ENCODE assay signal across 2 cellular contexts in the genomic region with DNA sequence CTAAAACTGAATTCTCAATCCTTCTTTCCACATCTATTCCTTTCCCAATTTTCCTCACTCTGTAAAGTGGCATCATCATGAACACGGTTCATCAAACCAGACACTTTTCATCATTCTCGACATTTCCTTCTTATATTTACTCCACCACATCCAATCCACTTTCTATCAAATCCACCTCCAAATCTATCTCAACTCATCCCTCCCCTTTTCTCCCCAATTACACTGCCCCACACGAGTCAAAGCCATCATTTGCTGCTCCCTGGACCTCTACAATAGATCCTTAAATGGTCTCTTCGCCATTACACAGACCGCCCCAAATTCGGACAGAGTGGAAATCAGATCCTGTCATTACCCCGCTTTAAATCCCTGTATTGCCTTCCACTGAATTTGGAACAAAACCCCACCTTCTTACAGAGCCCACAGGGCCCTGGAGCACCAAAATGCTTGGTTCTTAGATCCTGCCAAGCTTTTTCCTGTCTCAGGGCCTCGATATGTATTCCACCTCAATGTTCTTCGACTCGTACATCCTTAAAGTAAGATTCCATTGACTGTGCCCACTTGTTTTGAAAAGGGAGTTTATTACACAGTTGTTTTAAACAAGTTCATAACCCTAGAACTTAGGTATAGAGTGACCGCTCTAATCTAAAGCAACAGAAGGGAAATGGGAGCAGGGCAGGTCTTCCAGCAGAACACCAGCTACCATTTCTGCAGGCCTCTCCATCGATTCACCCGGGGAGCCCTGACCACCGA.
TF ChIP-seq lines count a peak whose summit lies in the region.

No MANE protein-coding gene starts in this region.

TF ChIP-seq in H1, 55 proteins besides CTCF, POLR2A, EP300 and RAD21:
- TF ChIP-seq YY1 (IDR thresholded peaks at IDR 0.05; ENCODE audit: low read depth, low read length) (no peak), TAF7 (optimal IDR thresholded peaks at IDR 0.05; ENCODE audit: borderline replicate concordance, low read depth, low read length) (no peak), TCF12 (IDR thresholded peaks at IDR 0.05; ENCODE audit: low read depth, low read length) (no peak), POLR2AphosphoS5 (IDR thresholded peaks at IDR 0.05; ENCODE audit: low read depth, low read length) (no peak), SUZ12 (IDR thresholded peaks at IDR 0.05; ENCODE audit: low read length) (no peak), KDM4A (IDR thresholded peaks at IDR 0.05; ENCODE audit: low read depth, low read length, severe bottlenecking) (no peak), CREB1 (IDR thresholded peaks at IDR 0.05) (no peak), NRF1 (IDR thresholded peaks at IDR 0.05; ENCODE audit: low read depth, low read length) (no peak), RXRA (IDR thresholded peaks at IDR 0.05; ENCODE audit: insufficient read depth, low read depth, low read length) (no peak), JUND (IDR thresholded peaks at IDR 0.05; ENCODE audit: low read length) (no peak), SP2 (IDR thresholded peaks at IDR 0.05; ENCODE audit: low read length) (no peak), SP1 (IDR thresholded peaks at IDR 0.05; ENCODE audit: low read depth, low read length) (no peak), PHF8 (conservative IDR thresholded peaks at IDR 0.05; ENCODE audit: low read depth, low read length) (no peak), SRF (IDR thresholded peaks at IDR 0.05; ENCODE audit: low read depth, low read length) (no peak), CEBPB (IDR thresholded peaks at IDR 0.05; ENCODE audit: low read depth, low read length) (no peak), GTF2F1 (IDR thresholded peaks at IDR 0.05; ENCODE audit: borderline replicate concordance, low read depth, low read length) (no peak), TBP (IDR thresholded peaks at IDR 0.05; ENCODE audit: low read depth, low read length) (no peak)
- TF ChIP-seq, protein P1, sequence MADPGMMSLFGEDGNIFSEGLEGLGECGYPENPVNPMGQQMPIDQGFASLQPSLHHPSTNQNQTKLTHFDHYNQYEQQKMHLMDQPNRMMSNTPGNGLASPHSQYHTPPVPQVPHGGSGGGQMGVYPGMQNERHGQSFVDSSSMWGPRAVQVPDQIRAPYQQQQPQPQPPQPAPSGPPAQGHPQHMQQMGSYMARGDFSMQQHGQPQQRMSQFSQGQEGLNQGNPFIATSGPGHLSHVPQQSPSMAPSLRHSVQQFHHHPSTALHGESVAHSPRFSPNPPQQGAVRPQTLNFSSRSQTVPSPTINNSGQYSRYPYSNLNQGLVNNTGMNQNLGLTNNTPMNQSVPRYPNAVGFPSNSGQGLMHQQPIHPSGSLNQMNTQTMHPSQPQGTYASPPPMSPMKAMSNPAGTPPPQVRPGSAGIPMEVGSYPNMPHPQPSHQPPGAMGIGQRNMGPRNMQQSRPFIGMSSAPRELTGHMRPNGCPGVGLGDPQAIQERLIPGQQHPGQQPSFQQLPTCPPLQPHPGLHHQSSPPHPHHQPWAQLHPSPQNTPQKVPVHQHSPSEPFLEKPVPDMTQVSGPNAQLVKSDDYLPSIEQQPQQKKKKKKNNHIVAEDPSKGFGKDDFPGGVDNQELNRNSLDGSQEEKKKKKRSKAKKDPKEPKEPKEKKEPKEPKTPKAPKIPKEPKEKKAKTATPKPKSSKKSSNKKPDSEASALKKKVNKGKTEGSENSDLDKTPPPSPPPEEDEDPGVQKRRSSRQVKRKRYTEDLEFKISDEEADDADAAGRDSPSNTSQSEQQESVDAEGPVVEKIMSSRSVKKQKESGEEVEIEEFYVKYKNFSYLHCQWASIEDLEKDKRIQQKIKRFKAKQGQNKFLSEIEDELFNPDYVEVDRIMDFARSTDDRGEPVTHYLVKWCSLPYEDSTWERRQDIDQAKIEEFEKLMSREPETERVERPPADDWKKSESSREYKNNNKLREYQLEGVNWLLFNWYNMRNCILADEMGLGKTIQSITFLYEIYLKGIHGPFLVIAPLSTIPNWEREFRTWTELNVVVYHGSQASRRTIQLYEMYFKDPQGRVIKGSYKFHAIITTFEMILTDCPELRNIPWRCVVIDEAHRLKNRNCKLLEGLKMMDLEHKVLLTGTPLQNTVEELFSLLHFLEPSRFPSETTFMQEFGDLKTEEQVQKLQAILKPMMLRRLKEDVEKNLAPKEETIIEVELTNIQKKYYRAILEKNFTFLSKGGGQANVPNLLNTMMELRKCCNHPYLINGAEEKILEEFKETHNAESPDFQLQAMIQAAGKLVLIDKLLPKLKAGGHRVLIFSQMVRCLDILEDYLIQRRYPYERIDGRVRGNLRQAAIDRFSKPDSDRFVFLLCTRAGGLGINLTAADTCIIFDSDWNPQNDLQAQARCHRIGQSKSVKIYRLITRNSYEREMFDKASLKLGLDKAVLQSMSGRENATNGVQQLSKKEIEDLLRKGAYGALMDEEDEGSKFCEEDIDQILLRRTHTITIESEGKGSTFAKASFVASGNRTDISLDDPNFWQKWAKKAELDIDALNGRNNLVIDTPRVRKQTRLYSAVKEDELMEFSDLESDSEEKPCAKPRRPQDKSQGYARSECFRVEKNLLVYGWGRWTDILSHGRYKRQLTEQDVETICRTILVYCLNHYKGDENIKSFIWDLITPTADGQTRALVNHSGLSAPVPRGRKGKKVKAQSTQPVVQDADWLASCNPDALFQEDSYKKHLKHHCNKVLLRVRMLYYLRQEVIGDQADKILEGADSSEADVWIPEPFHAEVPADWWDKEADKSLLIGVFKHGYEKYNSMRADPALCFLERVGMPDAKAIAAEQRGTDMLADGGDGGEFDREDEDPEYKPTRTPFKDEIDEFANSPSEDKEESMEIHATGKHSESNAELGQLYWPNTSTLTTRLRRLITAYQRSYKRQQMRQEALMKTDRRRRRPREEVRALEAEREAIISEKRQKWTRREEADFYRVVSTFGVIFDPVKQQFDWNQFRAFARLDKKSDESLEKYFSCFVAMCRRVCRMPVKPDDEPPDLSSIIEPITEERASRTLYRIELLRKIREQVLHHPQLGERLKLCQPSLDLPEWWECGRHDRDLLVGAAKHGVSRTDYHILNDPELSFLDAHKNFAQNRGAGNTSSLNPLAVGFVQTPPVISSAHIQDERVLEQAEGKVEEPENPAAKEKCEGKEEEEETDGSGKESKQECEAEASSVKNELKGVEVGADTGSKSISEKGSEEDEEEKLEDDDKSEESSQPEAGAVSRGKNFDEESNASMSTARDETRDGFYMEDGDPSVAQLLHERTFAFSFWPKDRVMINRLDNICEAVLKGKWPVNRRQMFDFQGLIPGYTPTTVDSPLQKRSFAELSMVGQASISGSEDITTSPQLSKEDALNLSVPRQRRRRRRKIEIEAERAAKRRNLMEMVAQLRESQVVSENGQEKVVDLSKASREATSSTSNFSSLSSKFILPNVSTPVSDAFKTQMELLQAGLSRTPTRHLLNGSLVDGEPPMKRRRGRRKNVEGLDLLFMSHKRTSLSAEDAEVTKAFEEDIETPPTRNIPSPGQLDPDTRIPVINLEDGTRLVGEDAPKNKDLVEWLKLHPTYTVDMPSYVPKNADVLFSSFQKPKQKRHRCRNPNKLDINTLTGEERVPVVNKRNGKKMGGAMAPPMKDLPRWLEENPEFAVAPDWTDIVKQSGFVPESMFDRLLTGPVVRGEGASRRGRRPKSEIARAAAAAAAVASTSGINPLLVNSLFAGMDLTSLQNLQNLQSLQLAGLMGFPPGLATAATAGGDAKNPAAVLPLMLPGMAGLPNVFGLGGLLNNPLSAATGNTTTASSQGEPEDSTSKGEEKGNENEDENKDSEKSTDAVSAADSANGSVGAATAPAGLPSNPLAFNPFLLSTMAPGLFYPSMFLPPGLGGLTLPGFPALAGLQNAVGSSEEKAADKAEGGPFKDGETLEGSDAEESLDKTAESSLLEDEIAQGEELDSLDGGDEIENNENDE (IDR thresholded peaks at IDR 0.05; ENCODE audit: insufficient replicate concordance, low read length) = no peak

TF ChIP-seq in neural cell, 6 proteins besides CTCF, POLR2A, EP300 and RAD21:
- TF ChIP-seq SMC3 (conservative IDR thresholded peaks at IDR 0.05; ENCODE audit: poor library complexity) (no peak), POLR2AphosphoS5 (IDR thresholded peaks at IDR 0.05) (no peak), EZH2 (IDR thresholded peaks at IDR 0.05; ENCODE audit: borderline replicate concordance, insufficient read depth, low read length, poor library complexity, severe bottlenecking) (no peak), MXI1 (conservative IDR thresholded peaks at IDR 0.05; ENCODE audit: poor library complexity, severe bottlenecking) (no peak), TAF1 (IDR thresholded peaks at IDR 0.05; ENCODE audit: low read depth) (no peak)
- TF ChIP-seq, protein P2, sequence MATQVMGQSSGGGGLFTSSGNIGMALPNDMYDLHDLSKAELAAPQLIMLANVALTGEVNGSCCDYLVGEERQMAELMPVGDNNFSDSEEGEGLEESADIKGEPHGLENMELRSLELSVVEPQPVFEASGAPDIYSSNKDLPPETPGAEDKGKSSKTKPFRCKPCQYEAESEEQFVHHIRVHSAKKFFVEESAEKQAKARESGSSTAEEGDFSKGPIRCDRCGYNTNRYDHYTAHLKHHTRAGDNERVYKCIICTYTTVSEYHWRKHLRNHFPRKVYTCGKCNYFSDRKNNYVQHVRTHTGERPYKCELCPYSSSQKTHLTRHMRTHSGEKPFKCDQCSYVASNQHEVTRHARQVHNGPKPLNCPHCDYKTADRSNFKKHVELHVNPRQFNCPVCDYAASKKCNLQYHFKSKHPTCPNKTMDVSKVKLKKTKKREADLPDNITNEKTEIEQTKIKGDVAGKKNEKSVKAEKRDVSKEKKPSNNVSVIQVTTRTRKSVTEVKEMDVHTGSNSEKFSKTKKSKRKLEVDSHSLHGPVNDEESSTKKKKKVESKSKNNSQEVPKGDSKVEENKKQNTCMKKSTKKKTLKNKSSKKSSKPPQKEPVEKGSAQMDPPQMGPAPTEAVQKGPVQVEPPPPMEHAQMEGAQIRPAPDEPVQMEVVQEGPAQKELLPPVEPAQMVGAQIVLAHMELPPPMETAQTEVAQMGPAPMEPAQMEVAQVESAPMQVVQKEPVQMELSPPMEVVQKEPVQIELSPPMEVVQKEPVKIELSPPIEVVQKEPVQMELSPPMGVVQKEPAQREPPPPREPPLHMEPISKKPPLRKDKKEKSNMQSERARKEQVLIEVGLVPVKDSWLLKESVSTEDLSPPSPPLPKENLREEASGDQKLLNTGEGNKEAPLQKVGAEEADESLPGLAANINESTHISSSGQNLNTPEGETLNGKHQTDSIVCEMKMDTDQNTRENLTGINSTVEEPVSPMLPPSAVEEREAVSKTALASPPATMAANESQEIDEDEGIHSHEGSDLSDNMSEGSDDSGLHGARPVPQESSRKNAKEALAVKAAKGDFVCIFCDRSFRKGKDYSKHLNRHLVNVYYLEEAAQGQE (IDR thresholded peaks at IDR 0.05; ENCODE audit: borderline replicate concordance) = no peak
